Comparison of ENCODE assay signal across 8 cellular contexts in genomic region chr7:35691827-35692307, GRCh38. TPM values are rescaled to one million over a fixed set of nuclear protein-coding genes. Genes with fewer than 3 reads are reported as not detected.
A peak's percentile ranks its signal among the peaks of the same experiment; 100 is the strongest.
DNase-seq lines count a peak whose midpoint lies in the region; ATAC-seq and TF ChIP-seq lines count a peak whose summit lies in the region.

No MANE protein-coding gene starts in this region.

- no peak overlapping the region for H3K9ac ChIP-seq in GM23248

- peaks cover 88% of the 10 kb centered on the region for H3K79me2 ChIP-seq in GM23248 (ENCODE audit: insufficient read depth)

- H3K27me3 ChIP-seq in GM23248 (replicated peaks; ENCODE audit: insufficient read depth): no peaks in the 10 kb centered on the region

- H3K4me3 ChIP-seq in GM23248 (0 out of 2 replicates have a peak overlapping the region, but pooled peaks have one; percentile 96), foreskin fibroblast (ENCODE audit: low read depth in 1 of 2, low read length in 2 of 2) (peak overlapping the region; percentile 2 to 16)

- peaks cover 49% of the 10 kb centered on the region for H3K4me1 Mint-ChIP-seq in activated CD4-positive, alpha-beta memory T cell treated with anti-CD3 and anti-CD28 coated beads, Interleukin-2, amount 10 ng/mL, durations not matched to agents 7 days and 5 days

- H3K27ac Mint-ChIP-seq in activated CD4-positive, alpha-beta memory T cell treated with anti-CD3 and anti-CD28 coated beads, Interleukin-2, amount 10 ng/mL, durations not matched to agents 7 days and 5 days: peak overlapping the region; percentile 84

- no peak for TF ChIP-seq CTCF in foreskin fibroblast (IDR thresholded peaks at IDR 0.05; ENCODE audit: low read depth, low read length)

- no peaks in the 10 kb centered on the region for H3K36me3 ChIP-seq in GM23248 (ENCODE audit: low read depth)

- H3K27ac ChIP-seq in GM23248: no peak overlapping the region

- peak overlapping the region; percentile 83 for H3K4me3 Mint-ChIP-seq in activated CD4-positive, alpha-beta memory T cell treated with anti-CD3 and anti-CD28 coated beads, Interleukin-2, amount 10 ng/mL, durations not matched to agents 7 days and 5 days

- H4K20me1 ChIP-seq in GM23248 (ENCODE audit: insufficient read depth): peaks cover 3% of the 10 kb centered on the region

- peak overlapping the region; percentile 98 for H3K4me2 ChIP-seq in GM23248 (ENCODE audit: unreplicated experiment)

- in situ Hi-C loops in ACHN (cut with HindIII; ENCODE audit: low pct_ligation_motif_present, low pct_unique_long_range_greater_than_20kb, low sequenced_read_pairs): no loop called here
- in situ Hi-C loops in GM23248 (cut with MboI): no loop called here

- H3K9me3 ChIP-seq in GM23248 (ENCODE audit: low read depth): no peaks in the 10 kb centered on the region

- H3K4me1 ChIP-seq in GM23248 (ENCODE audit: insufficient read depth): peaks cover 52% of the 10 kb centered on the region

- DNase-seq in ACHN: peak; percentile 16
- peak; percentile 16 for DNase-seq in GM23248
- DNase-seq in activated CD4-positive, alpha-beta memory T cell treated with anti-CD3 and anti-CD28 coated beads, Interleukin-2, amount 10 ng/mL, durations not matched to agents 7 days and 5 days: peak; percentile 60
- no peak for DNase-seq in foreskin fibroblast
- DNase-seq in stimulated activated CD4-positive, alpha-beta T cell treated with anti-CD3 and anti-CD28 coated beads, Interleukin-2, amount 100 ng/mL, for 24 hours: peak; percentile 26 to 44
- no peak for DNase-seq in HT-29 (ENCODE audit: low spot score)

- CTCF ChIA-PET in activated CD4-positive, alpha-beta memory T cell treated with anti-CD3 and anti-CD28 coated beads, Interleukin-2, amount 10 ng/mL, durations not matched to agents 7 days and 5 days (lab: Charles Lee): interaction anchor here (0.6 to 6.0 kb wide), 4 partner anchors 35 to 156 kb away, joined by 3 to 37 read pairs (median 4); partner anchors contain the start of gene SEPTIN7

- POLR2A ChIA-PET in activated CD4-positive, alpha-beta memory T cell treated with anti-CD3 and anti-CD28 coated beads, Interleukin-2, amount 10 ng/mL, durations not matched to agents 7 days and 5 days (lab: Charles Lee): interaction anchor here (0.7 to 10.8 kb wide), 11 partner anchors 8 to 110 kb away, joined by 3 to 295 read pairs (median 6); partner anchors contain the start of gene SEPTIN7

- H3K27me3 Mint-ChIP-seq in activated CD4-positive, alpha-beta memory T cell treated with anti-CD3 and anti-CD28 coated beads, Interleukin-2, amount 10 ng/mL, durations not matched to agents 7 days and 5 days: no peaks in the 10 kb centered on the region

- ATAC-seq in HG03378 (IDR thresholded peaks at IDR 0.05; ENCODE audit: unreplicated experiment) (no peak), GM21526 (IDR thresholded peaks at IDR 0.05; ENCODE audit: low FRiP score, unreplicated experiment) (no peak)

- no peak overlapping the region for H2AFZ ChIP-seq in GM23248

- H3K9me2 ChIP-seq in GM23248 (ENCODE audit: insufficient read depth): no peaks in the 10 kb centered on the region

- peaks cover 62% of the 10 kb centered on the region for H3K36me3 Mint-ChIP-seq in activated CD4-positive, alpha-beta memory T cell treated with anti-CD3 and anti-CD28 coated beads, Interleukin-2, amount 10 ng/mL, durations not matched to agents 7 days and 5 days (ENCODE audit: low read depth)

- H3F3A ChIP-seq in GM23248 (ENCODE audit: insufficient read depth): 0 out of 2 replicates have a peak, but pooled peaks cover 1% of the 10 kb centered on the region

- H3K9me3 Mint-ChIP-seq in activated CD4-positive, alpha-beta memory T cell treated with anti-CD3 and anti-CD28 coated beads, Interleukin-2, amount 10 ng/mL, durations not matched to agents 7 days and 5 days: no peaks in the 10 kb centered on the region

- WGBS in GM23248 (ENCODE audit: low coverage in 1 of 2, low lambda C conversion rate in 2 of 2, missing lambda C conversion rate in 2 of 2), 2 experiments: 84 to 86% methylated on average over 6 of the region's 6 CpGs

RNA-seq across cellular contexts. Expression of gene HERPUD2, which starts 3.1 kb away (rescaled TPM):
- 15.2 and 33.3 TPM in 2 replicates for total RNA-seq in GM23248 (2014; rRNA removed; shearing (Covaris generic))
- polyA plus RNA-seq in GM23248 (2016; fragmentation: Nextera tagmentation; extraction: Ambion mirVana): 21.9 and 22.7 TPM in 2 replicates
- 10 to 100 TPM; 48.0 to 49.8 TPM for total RNA-seq in activated CD4-positive, alpha-beta memory T cell treated with anti-CD3 and anti-CD28 coated beads, Interleukin-2, amount 10 ng/mL, durations not matched to agents 7 days and 5 days
- 20.3 and 20.8 TPM in 2 replicates for total RNA-seq in HT-29 (2014; rRNA removed; shearing (Covaris generic))

Comparison
In these comparisons a context has a peak if more than half of its experiments do, and no peak if none do; other contexts are left out.
1. DNase-seq: peak in ACHN (single experiment), GM23248 (single experiment), activated CD4-positive, alpha-beta memory T cell treated with anti-CD3 and anti-CD28 coated beads, Interleukin-2, amount 10 ng/mL, durations not matched to agents 7 days and 5 days (single experiment) and stimulated activated CD4-positive, alpha-beta T cell treated with anti-CD3 and anti-CD28 coated beads, Interleukin-2, amount 100 ng/mL, for 24 hours (2 of 2); none in foreskin fibroblast (0 of 2) and HT-29 (single experiment).